In the genomic region with DNA sequence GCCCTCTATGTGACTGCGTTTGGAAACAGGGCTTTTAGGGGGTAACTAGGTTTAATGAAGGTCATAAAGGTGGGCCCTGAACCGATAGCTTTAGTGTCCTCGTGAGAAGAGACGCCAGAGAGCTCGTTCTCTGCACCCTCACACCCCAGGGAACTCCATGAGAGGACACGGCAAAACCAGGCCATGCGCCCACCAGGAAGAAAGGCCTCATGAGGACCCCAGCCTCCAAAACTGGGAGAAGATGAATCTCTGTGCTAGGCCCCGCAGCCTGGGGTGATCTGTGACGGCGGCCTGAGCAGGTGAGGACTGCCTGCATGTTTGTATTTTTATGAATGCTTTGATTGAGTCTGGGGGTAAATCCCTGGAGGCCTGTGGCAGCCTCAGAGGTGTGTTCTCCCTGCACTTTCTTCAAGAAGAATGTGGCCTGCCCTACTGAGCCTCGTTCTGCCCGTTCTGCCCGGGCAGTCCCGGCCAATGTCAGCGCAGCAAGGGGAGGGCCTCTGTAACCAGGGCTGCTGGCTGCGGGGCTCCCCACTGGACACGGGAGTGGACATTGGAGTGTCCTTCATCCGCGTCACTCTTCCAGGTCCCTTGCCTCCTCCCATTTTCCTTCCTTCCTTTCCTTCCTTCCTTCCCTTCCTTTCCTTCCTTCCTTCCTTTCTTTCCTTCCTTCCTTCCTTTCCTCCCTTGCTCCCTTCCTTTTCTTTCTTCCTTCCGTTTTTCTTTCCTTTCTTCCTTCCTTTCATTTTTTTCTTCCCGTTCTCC, we compare ENCODE assay signal across 9 cellular contexts. TPM values are rescaled to one million over a fixed set of nuclear protein-coding genes. Genes with fewer than 3 reads are reported as not detected.
A peak's percentile ranks its signal among the peaks of the same experiment; 100 is the strongest.
DNase-seq lines count a peak whose midpoint lies in the region; ATAC-seq and TF ChIP-seq lines count a peak whose summit lies in the region.
"Had no signal": no experiment of that assay in that cellular context is flagged by ENCODE, and none has a peak within 500 bp of the region (broad histone marks: within the 10 kb centered on the region; RNA-seq: fewer than 3 reads in every experiment).

No MANE protein-coding gene starts in this region.

- H3K4me1 Mint-ChIP-seq in Caco-2 (ENCODE audit: low read depth, unreplicated experiment) = peaks cover 24% of the 10 kb centered on the region

- no peak for TF ChIP-seq POLR2A in prostate gland (IDR thresholded peaks at IDR 0.05)

- peaks cover 18% of the 10 kb centered on the region for H3K4me1 ChIP-seq in Caco-2
- peaks cover 0 to 2% of the 10 kb centered on the region in 2 donors for H3K4me1 ChIP-seq in esophagus (ENCODE audit: control insufficient read depth in 2 of 2, insufficient read depth in 2 of 2, low read length in 1 of 2)
- peaks cover 6% of the 10 kb centered on the region for H3K4me1 ChIP-seq in prostate gland (replicated peaks)

- peak overlapping the region; percentile 95 for H3K27ac Mint-ChIP-seq in Caco-2 (ENCODE audit: unreplicated experiment)
- H3K27ac Mint-ChIP-seq: progenitor cell of endocrine pancreas had no signal

- no peak for TF ChIP-seq CTCF in Caco-2 (IDR thresholded peaks at IDR 0.05; ENCODE audit: insufficient read depth in 1 of 2, low read depth in 1 of 2, low read length in 1 of 2, severe bottlenecking in 1 of 2, unreplicated experiment in 1 of 2)
- TF ChIP-seq CTCF in RWPE1 (conservative IDR thresholded peaks at IDR 0.05; ENCODE audit: low read depth) = no peak
- TF ChIP-seq CTCF in prostate gland (IDR thresholded peaks at IDR 0.05) = no peak

- ATAC-seq in HG03469 (IDR thresholded peaks at IDR 0.05; ENCODE audit: unreplicated experiment) = no peak

- 89 to 90% methylated on average over 21 of the region's 21 CpGs for WGBS in esophagus, 2 donors
- 83% methylated on average over 21 of the region's 21 CpGs for WGBS in prostate gland

- CTCF ChIA-PET in Caco-2 (lab: Charles Lee) (no interaction called here), RWPE1 (lab: Yijun Ruan, JAX) (interaction anchor here (0.6 to 1.1 kb wide), 3 partner anchors 58 to 105 kb away, joined by 3 to 4 read pairs (median 3); no protein-coding TSS in a partner anchor)

- H3K27ac ChIP-seq in RWPE1 (peak overlapping the region; percentile 98), esophagus (ENCODE audit: low read depth in 2 of 2, low read length in 1 of 2) (peak overlapping the region; percentile 37 to 60), prostate gland (peak overlapping the region; percentile 21 to 74)

- no peaks in the 10 kb centered on the region for H3K9me3 ChIP-seq in Caco-2
- H3K9me3 ChIP-seq in esophagus (ENCODE audit: control insufficient read depth in 2 of 2, insufficient read depth in 1 of 2, low read depth in 1 of 2, low read length in 1 of 2) = no peaks in the 10 kb centered on the region
- H3K9me3 ChIP-seq in prostate gland = no peaks in the 10 kb centered on the region

- H3K36me3 Mint-ChIP-seq in Caco-2 (ENCODE audit: insufficient read depth, unreplicated experiment) = peaks cover 23% of the 10 kb centered on the region

- no peaks in the 10 kb centered on the region for H3K27me3 ChIP-seq in Caco-2 (replicated peaks; ENCODE audit: control insufficient read depth, insufficient read depth, low read length)
- no peaks in the 10 kb centered on the region for H3K27me3 ChIP-seq in esophagus (ENCODE audit: control insufficient read depth in 1 of 2, insufficient read depth in 2 of 2, low read length in 2 of 2)
- H3K27me3 ChIP-seq in prostate gland (replicated peaks; ENCODE audit: insufficient read depth) = no peaks in the 10 kb centered on the region

- POLR2A ChIA-PET in Caco-2 (lab: Charles Lee) = no interaction called here
- POLR2A ChIA-PET in RWPE1 (lab: Yijun Ruan, JAX; ENCODE audit: low non-redundant PET) = interaction anchor here (0.5 kb wide), 1 partner anchor 113 kb away, joined by 3 read pairs; no protein-coding TSS in a partner anchor

- intact Hi-C loops in Caco-2 (cut with micrococcal nuclease; ENCODE audit: unreplicated experiment) (no loop called here), prostate gland (cut with DNase I) (loop anchor here (10.0 kb wide), 1 partner anchor 249 kb away; no protein-coding TSS in a partner anchor)

- H3K4me3 ChIP-seq in Caco-2 (ENCODE audit: low read depth, low read length) (no peak overlapping the region), esophagus (ENCODE audit: low read depth in 1 of 2, low read length in 2 of 2) (no peak overlapping the region), prostate gland (no peak overlapping the region)

- no peaks in the 10 kb centered on the region for H3K27me3 Mint-ChIP-seq in Caco-2 (ENCODE audit: insufficient read depth, unreplicated experiment)

- DNase-seq in Caco-2 (no peak), RWPE1 (ENCODE audit: low spot score) (no peak), prostate gland (ENCODE audit: low spot score) (no peak), retina (no peak), activated gamma-delta T cell (lab: John Stamatoyannopoulos, UW) (no peak), NCI-H82 treated with DMSO at 0.1 percent for 48 hours (lab: John Stamatoyannopoulos, UW; ENCODE audit: unreplicated experiment) (no peak)

- BruUV-seq in Caco-2 (replicated peaks; lab: Mats Ljungman, UMichigan) = no TSS peak

- no peaks in the 10 kb centered on the region for H3K9me3 Mint-ChIP-seq in Caco-2 (ENCODE audit: unreplicated experiment)

- H3K4me3 Mint-ChIP-seq in Caco-2 (ENCODE audit: unreplicated experiment) = no peak overlapping the region

- H3K36me3 ChIP-seq in Caco-2 (ENCODE audit: control insufficient read depth, insufficient read depth, low read length) (no peaks in the 10 kb centered on the region), esophagus (ENCODE audit: control insufficient read depth in 2 of 2, insufficient read depth in 2 of 2, low read length in 1 of 2) (peaks cover 0 to 3% of the 10 kb centered on the region in 2 donors), prostate gland (no peaks in the 10 kb centered on the region)

RNA-seq across cellular contexts. Expression of a gene that starts 6.8 kb away (rescaled TPM):
- 61.4 and 70.5 TPM in 2 replicates for total RNA-seq in Caco-2 (2022)
- 10 to 100 TPM; 17.9 to 54.7 TPM for polyA plus RNA-seq in esophagus
- total RNA-seq in prostate gland = 100 to 1,000 TPM in 1 of 2 donors, 10 to 100 TPM in 1; 57.7 to 112 TPM

RNA-seq across cellular contexts. Expression of a gene that starts 33.6 kb away (rescaled TPM):
- total RNA-seq in Caco-2 (2022) = 37.1 and 46.0 TPM in 2 replicates
- 1 to 10 TPM; 4.7 to 6.9 TPM for polyA plus RNA-seq in esophagus
- total RNA-seq in prostate gland = 10 to 100 TPM; 16.9 to 32.4 TPM

RNA-seq across cellular contexts. Expression of a gene that starts 33.7 kb away (rescaled TPM):
- 39.5 and 42.8 TPM in 2 replicates for total RNA-seq in Caco-2 (2022)
- polyA plus RNA-seq in esophagus = 10 to 100 TPM; 16.5 to 20.4 TPM
- total RNA-seq in prostate gland = 10 to 100 TPM; 41.2 to 95.7 TPM

Comparison
In these comparisons a context has a peak if more than half of its experiments do, and no peak if none do; other contexts are left out.
1. H3K27ac ChIP-seq: peak in every context shown above with its lines; median percentile 98 in RWPE1; 48 in esophagus; 48 in prostate gland.